ENCODE assay signal across 20 cellular contexts in the genomic region with DNA sequence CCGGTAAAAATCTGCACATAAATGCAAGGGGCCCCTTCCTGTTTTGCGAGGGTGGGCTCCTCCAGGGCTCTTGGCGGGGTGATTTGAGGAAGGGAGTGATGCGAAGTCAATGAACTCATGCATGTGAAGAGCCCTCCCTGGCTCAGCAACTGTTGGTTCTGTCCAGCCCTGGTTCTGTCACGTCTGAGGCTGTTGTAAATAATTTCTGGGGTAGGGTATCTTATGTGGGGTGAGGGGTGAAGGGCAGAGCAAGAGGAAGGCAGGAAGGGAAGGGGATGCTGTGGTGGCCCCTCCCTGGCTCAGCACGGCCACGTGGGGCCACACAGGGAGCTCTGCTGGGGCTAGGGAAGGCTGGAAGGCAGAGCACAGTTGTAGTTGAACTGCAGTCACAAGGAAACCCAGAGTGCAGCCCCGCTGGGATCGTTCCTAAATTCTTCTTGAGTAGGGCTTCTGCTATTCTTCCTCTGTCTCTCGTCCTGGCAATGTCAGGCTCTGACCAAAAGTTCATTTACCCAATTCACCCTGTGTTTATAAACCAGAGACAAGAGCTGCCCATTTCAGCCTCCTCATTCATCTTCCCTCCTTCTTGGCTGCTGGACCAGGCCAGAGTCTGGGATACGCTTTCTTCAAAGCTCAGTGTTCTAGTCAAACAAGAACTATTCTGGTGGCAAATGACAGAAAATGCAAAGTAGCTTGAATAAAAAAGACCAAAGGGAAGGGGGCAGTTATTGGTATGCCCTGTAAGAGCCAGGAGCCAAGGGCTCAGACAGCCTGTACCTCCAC. TPM values are rescaled to one million over a fixed set of nuclear protein-coding genes. Genes with fewer than 3 reads are reported as not detected.
DNase-seq lines count a peak whose midpoint lies in the region; ATAC-seq and TF ChIP-seq lines count a peak whose summit lies in the region.
"Had no signal": no experiment of that assay in that cellular context is flagged by ENCODE, and none has a peak within 500 bp of the region (broad histone marks: within the 10 kb centered on the region; RNA-seq: fewer than 3 reads in every experiment).

No MANE protein-coding gene starts in this region.

- DNase-seq in C1 segment of cervical spinal cord (lab: John Stamatoyannopoulos, UW): peak in 9 of 14 donors; percentile 6 to 46 (median 24)
- DNase-seq in foreskin keratinocyte: no peak
- peak; percentile 53 for DNase-seq in osteoblast (ENCODE audit: insufficient read length, low spot score, missing footprints)
- DNase-seq in MG63: no peak
- no peak for DNase-seq in NCI-H1436 treated with DMSO at 0.1 percent for 48 hours (lab: John Stamatoyannopoulos, UW)
- DNase-seq: activated CD4-positive, alpha-beta memory T cell treated with anti-CD3 and anti-CD28 coated beads, Interleukin-2, amount 10 ng/mL, durations not matched to agents 7 days and 5 days; activated CD4-positive, CD25-positive, alpha-beta regulatory T cell treated with anti-CD3 and anti-CD28 coated beads, Interleukin-2, amount 50 U/mL, for 72 hours; activated effector memory CD4-positive, alpha-beta T cell treated with Interleukin-2 at 50 U/mL for 16 hours; DMS79 treated with DMSO at 0.1 percent for 48 hours; effector CD4-positive, alpha-beta T cell; erythroblast; NCI-H1417; NCI-H2081 treated with DMSO at 0.1 percent for 48 hours; NCI-H226; sigmoid colon; stimulated activated naive CD8-positive, alpha-beta T cell treated with anti-CD3 and anti-CD28 coated beads, Interleukin-15, Interleukin-2, amounts not matched to agents 100 U/mL and 50 U/mL, for 24 hours had no signal

- peaks cover 41% of the 10 kb centered on the region for H3K27me3 ChIP-seq in foreskin keratinocyte
- H3K27me3 ChIP-seq in osteoblast (ENCODE audit: insufficient read depth, low read length): peaks cover 34% of the 10 kb centered on the region
- H3K27me3 ChIP-seq in MG63: peaks cover 19% of the 10 kb centered on the region; the same call in 1 of the 2 replicates

- H3K27ac ChIP-seq in foreskin keratinocyte: no peak overlapping the region
- no peak overlapping the region for H3K27ac ChIP-seq in osteoblast (ENCODE audit: low read depth, low read length)
- H3K27ac ChIP-seq: sigmoid colon had no signal

- no peak for TF ChIP-seq CTCF in foreskin keratinocyte (conservative IDR thresholded peaks at IDR 0.05)
- TF ChIP-seq CTCF in osteoblast (IDR thresholded peaks at IDR 0.05; ENCODE audit: extremely low read depth, low read depth, low read length): no peak

- no peaks in the 10 kb centered on the region for H4K20me1 ChIP-seq in osteoblast (ENCODE audit: insufficient read depth, low read length)

- no peak overlapping the region for H3K4me2 ChIP-seq in osteoblast (ENCODE audit: insufficient read depth, low read length)

- no peak overlapping the region for H2AFZ ChIP-seq in osteoblast (ENCODE audit: low read length)

- H3K79me2 ChIP-seq in osteoblast (ENCODE audit: insufficient read depth, low read length): no peaks in the 10 kb centered on the region

- peak; percentile 19 for ATAC-seq in HG03460 (IDR thresholded peaks at IDR 0.05; ENCODE audit: unreplicated experiment)
- peak; percentile 16 for ATAC-seq in foreskin keratinocyte
- ATAC-seq in GM18873 (IDR thresholded peaks at IDR 0.05; ENCODE audit: low FRiP score, unreplicated experiment): no peak
- ATAC-seq in GM21723 (IDR thresholded peaks at IDR 0.05; ENCODE audit: unreplicated experiment): no peak
- ATAC-seq: stimulated activated naive CD8-positive, alpha-beta T cell treated with anti-CD3 and anti-CD28 coated beads, Interleukin-15, Interleukin-2, amounts not matched to agents 100 U/mL and 50 U/mL, for 24 hours had no signal

- H3K9me3 ChIP-seq in osteoblast (ENCODE audit: low read depth, low read length) (no peaks in the 10 kb centered on the region), MG63 (no peaks in the 10 kb centered on the region)
- H3K9me3 ChIP-seq: sigmoid colon had no signal

- no peaks in the 10 kb centered on the region for H3K4me1 ChIP-seq in foreskin keratinocyte
- H3K4me1 ChIP-seq in osteoblast (ENCODE audit: insufficient read depth, low read length): no peaks in the 10 kb centered on the region

- H3K36me3 ChIP-seq in osteoblast (ENCODE audit: insufficient read depth, low read length) (no peaks in the 10 kb centered on the region), MG63 (no peaks in the 10 kb centered on the region)
- H3K36me3 ChIP-seq: sigmoid colon had no signal

- H3K4me3 ChIP-seq in osteoblast (ENCODE audit: insufficient read depth, low read length) (no peak overlapping the region), MG63 (no peak overlapping the region)
- H3K4me3 ChIP-seq: lung, sigmoid colon had no signal

RNA-seq across cellular contexts. Expression of a gene that starts 14.8 kb away (rescaled TPM):
- total RNA-seq in foreskin keratinocyte (42.5 and 46.0 TPM in 2 replicates), osteoblast (33.7 and 36.5 TPM in 2 replicates)
- 9.7 and 15.4 TPM in 2 replicates for polyA plus RNA-seq in foreskin keratinocyte
- total RNA-seq in MG63 (2014; rRNA removed; shearing (Covaris generic); ENCODE audit: low replicate concordance): 52.2 and 64.0 TPM in 2 replicates

Comparison
In these comparisons a context has a peak if more than half of its experiments do, and no peak if none do; other contexts are left out.
1. DNase-seq: peak in C1 segment of cervical spinal cord (9 of 14) and osteoblast (single experiment); none in foreskin keratinocyte (0 of 2), MG63 (single experiment) and NCI-H1436 treated with DMSO at 0.1 percent for 48 hours (single experiment).
2. ATAC-seq: peak in HG03460 (single experiment) and foreskin keratinocyte (single experiment); none in GM18873 (single experiment) and GM21723 (single experiment).